Comparison of ENCODE assay signal across 10 cellular contexts in the genomic region with DNA sequence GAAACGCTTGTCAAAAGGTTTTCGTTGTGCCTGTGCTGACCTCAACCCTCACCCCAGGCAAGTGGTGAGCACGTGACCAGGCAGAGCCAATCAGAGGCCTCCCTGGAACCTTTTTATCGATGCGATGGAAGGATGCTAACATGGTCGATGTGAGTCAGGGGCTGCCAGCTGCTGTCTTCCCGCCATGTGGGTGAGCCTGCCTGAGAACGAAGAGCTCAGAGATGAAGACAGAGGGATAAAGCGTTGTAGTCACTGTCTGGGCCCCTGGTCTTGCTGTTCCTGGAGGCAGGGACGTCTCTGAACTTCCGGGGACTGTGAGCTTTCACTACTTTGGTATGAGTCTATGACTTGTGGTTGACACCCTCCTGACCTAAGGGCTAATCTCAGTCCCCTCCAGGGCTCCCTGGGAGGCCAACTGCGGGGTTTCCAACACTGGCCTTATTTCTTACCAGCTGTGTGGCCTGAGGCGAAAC. TPM values are rescaled to one million over a fixed set of nuclear protein-coding genes. Genes with fewer than 3 reads are reported as not detected.
DNase-seq lines count a peak whose midpoint lies in the region; ATAC-seq, FAIRE-seq and TF ChIP-seq lines count a peak whose summit lies in the region.
"Had no signal": no experiment of that assay in that cellular context is flagged by ENCODE, and none has a peak within 500 bp of the region (broad histone marks: within the 10 kb centered on the region; RNA-seq: fewer than 3 reads in every experiment).

No MANE protein-coding gene starts in this region.

- no peaks in the 10 kb centered on the region for H3K27me3 Mint-ChIP-seq in CD4-positive, CD25-positive, alpha-beta regulatory T cell
- H3K27me3 Mint-ChIP-seq in astrocyte (ENCODE audit: low read depth, unreplicated experiment) (no peaks in the 10 kb centered on the region), neural progenitor cell (ENCODE audit: insufficient read depth, low read depth) (peaks cover 7% of the 10 kb centered on the region)

- H3K36me3 ChIP-seq in CD4-positive, CD25-positive, alpha-beta regulatory T cell (ENCODE audit: control insufficient read depth, insufficient read depth, low read length): peaks cover 15% of the 10 kb centered on the region
- no peaks in the 10 kb centered on the region for H3K36me3 ChIP-seq in astrocyte (ENCODE audit: insufficient read depth, low read length)
- H3K36me3 ChIP-seq in neural progenitor cell: no peaks in the 10 kb centered on the region
- H3K36me3 ChIP-seq: pancreas had no signal

- peaks cover 25% of the 10 kb centered on the region for H3K4me1 ChIP-seq in CD4-positive, CD25-positive, alpha-beta regulatory T cell (ENCODE audit: control insufficient read depth, insufficient read depth, low read length, poor library complexity, severe bottlenecking)
- H3K4me1 ChIP-seq in astrocyte (ENCODE audit: insufficient read depth, low read length): peaks cover 10% of the 10 kb centered on the region
- H3K4me1 ChIP-seq in neural progenitor cell: peaks cover 4% of the 10 kb centered on the region
- H3K4me1 ChIP-seq: pancreas had no signal

- no peak overlapping the region for H3K9ac ChIP-seq in astrocyte (ENCODE audit: low read length)
- no peak overlapping the region for H3K9ac ChIP-seq in neural progenitor cell

- H3K9me3 ChIP-seq in CD4-positive, CD25-positive, alpha-beta regulatory T cell (ENCODE audit: control insufficient read depth in 2 of 2, low read length in 2 of 2): peaks cover 11% of the 10 kb centered on the region in 2 experiments
- H3K9me3 ChIP-seq in astrocyte (ENCODE audit: insufficient read depth, low read depth, low read length): peaks cover 9% of the 10 kb centered on the region
- H3K9me3 ChIP-seq in neural progenitor cell (ENCODE audit: low read depth): no peaks in the 10 kb centered on the region
- H3K9me3 ChIP-seq: pancreas had no signal

- H3K4me3 ChIP-seq in CD4-positive, CD25-positive, alpha-beta regulatory T cell (ENCODE audit: low read depth, low read length): peak overlapping the region; percentile 75
- H3K4me3 ChIP-seq in astrocyte (ENCODE audit: insufficient read depth, low read depth, low read length): no peak overlapping the region
- no peak overlapping the region for H3K4me3 ChIP-seq in neural progenitor cell
- H3K4me3 ChIP-seq: pancreas had no signal

- H3K79me2 ChIP-seq in astrocyte (ENCODE audit: insufficient read depth, low read length): peaks cover 10% of the 10 kb centered on the region
- H3K79me2 ChIP-seq in neural progenitor cell (ENCODE audit: low read depth): no peaks in the 10 kb centered on the region

- H3F3A ChIP-seq in neural progenitor cell (ENCODE audit: low read depth): peaks cover 3% of the 10 kb centered on the region

- H3K4me1 Mint-ChIP-seq in CD4-positive, CD25-positive, alpha-beta regulatory T cell: peaks cover 20 to 71% (median 40%) of the 10 kb centered on the region in 4 donors
- H3K4me1 Mint-ChIP-seq in astrocyte (ENCODE audit: low read depth, unreplicated experiment) (peaks cover 23% of the 10 kb centered on the region), neural progenitor cell (peaks cover 20% of the 10 kb centered on the region)

- ATAC-seq in CD4-positive, CD25-positive, alpha-beta regulatory T cell (ENCODE audit: low read depth in 2 of 2): peak; percentile 70 to 75
- ATAC-seq in HG02759 (IDR thresholded peaks at IDR 0.05; ENCODE audit: unreplicated experiment) (no peak), GM18858 (IDR thresholded peaks at IDR 0.05; ENCODE audit: unreplicated experiment) (no peak)

- peak overlapping the region; percentile 80 to 96 (median 91) for H3K27ac Mint-ChIP-seq in CD4-positive, CD25-positive, alpha-beta regulatory T cell
- H3K27ac Mint-ChIP-seq in astrocyte (ENCODE audit: unreplicated experiment): peak overlapping the region; percentile 63
- peak overlapping the region; percentile 10 for H3K27ac Mint-ChIP-seq in neural progenitor cell

- peak overlapping the region; percentile 20 for H3K4me2 ChIP-seq in astrocyte (ENCODE audit: low read length)
- peak overlapping the region; percentile 3 for H3K4me2 ChIP-seq in neural progenitor cell

- peak; percentile 56 to 71 (median 61) for DNase-seq in CD4-positive, CD25-positive, alpha-beta regulatory T cell
- peak in 3 of 5 experiments; percentile 42 to 69 (median 51) for DNase-seq in T-helper 2 cell
- peak; percentile 27 for DNase-seq in astrocyte (ENCODE audit: low read depth)
- peak; percentile 53 for DNase-seq in neural progenitor cell (ENCODE audit: low spot score)
- DNase-seq in germinal center (ENCODE audit: low spot score): no peak
- no peak for DNase-seq in GF-D8 (lab: John Stamatoyannopoulos, UW)

- H3K27me3 ChIP-seq in CD4-positive, CD25-positive, alpha-beta regulatory T cell (ENCODE audit: control insufficient read depth, insufficient read depth, low read length): no peaks in the 10 kb centered on the region
- H3K27me3 ChIP-seq in astrocyte (ENCODE audit: insufficient read depth, low read length) (no peaks in the 10 kb centered on the region), neural progenitor cell (no peaks in the 10 kb centered on the region)
- H3K27me3 ChIP-seq: pancreas had no signal

- H3K4me3 Mint-ChIP-seq in CD4-positive, CD25-positive, alpha-beta regulatory T cell: peak overlapping the region; percentile 81 to 88 (median 82)
- H3K4me3 Mint-ChIP-seq in astrocyte (ENCODE audit: unreplicated experiment) (no peak overlapping the region), neural progenitor cell (no peak overlapping the region)

- H2AFZ ChIP-seq in astrocyte (ENCODE audit: low read depth, low read length) (no peak overlapping the region), neural progenitor cell (replicated peaks) (peak overlapping the region; percentile 32)

- no peak for TF ChIP-seq CTCF in astrocyte (IDR thresholded peaks at IDR 0.05; ENCODE audit: insufficient read depth, low read depth, low read length)
- no peak for TF ChIP-seq CTCF in neural progenitor cell (IDR thresholded peaks at IDR 0.05)

- FAIRE-seq in astrocyte (lab: Jason Lieb, UNC): no peak
- FAIRE-seq: pancreas had no signal

- peak overlapping the region; percentile 59 for H3K27ac ChIP-seq in CD4-positive, CD25-positive, alpha-beta regulatory T cell (ENCODE audit: insufficient read depth, low read length, poor library complexity, severe bottlenecking)
- no peak overlapping the region for H3K27ac ChIP-seq in astrocyte (ENCODE audit: low read depth, low read length)
- H3K27ac ChIP-seq in neural progenitor cell: no peak overlapping the region
- H3K27ac ChIP-seq: C4-2B, pancreas had no signal

- peaks cover 20% of the 10 kb centered on the region for H3K36me3 Mint-ChIP-seq in CD4-positive, CD25-positive, alpha-beta regulatory T cell
- peaks cover 18% of the 10 kb centered on the region for H3K36me3 Mint-ChIP-seq in astrocyte (ENCODE audit: low read depth, unreplicated experiment)
- H3K36me3 Mint-ChIP-seq in neural progenitor cell: peaks cover 14% of the 10 kb centered on the region

- peaks cover 0 to 18% (median 3%) of the 10 kb centered on the region in 7 donors for H3K9me3 Mint-ChIP-seq in CD4-positive, CD25-positive, alpha-beta regulatory T cell
- H3K9me3 Mint-ChIP-seq in astrocyte (ENCODE audit: unreplicated experiment) (peaks cover 4% of the 10 kb centered on the region), neural progenitor cell (peaks cover 29% of the 10 kb centered on the region)

- peaks cover 47% of the 10 kb centered on the region for H4K20me1 ChIP-seq in astrocyte (ENCODE audit: insufficient read depth, low read length)
- H4K20me1 ChIP-seq in neural progenitor cell (ENCODE audit: low read depth): no peaks in the 10 kb centered on the region

RNA-seq across cellular contexts. Expression of gene DNMT3A, which starts 18.6 kb away (rescaled TPM):
- 81.0 TPM for total RNA-seq in CD4-positive, CD25-positive, alpha-beta regulatory T cell
- polyA plus RNA-seq in CD4-positive, CD25-positive, alpha-beta regulatory T cell: 10 to 100 TPM in 3 of 4 donors, 1 to 10 TPM in 1; 8.1 to 14.4 (median 11.9) TPM
- total RNA-seq in astrocyte (51.4 and 58.1 TPM in 2 replicates), neural progenitor cell (ENCODE audit: low replicate concordance) (46.5 and 81.1 TPM in 2 replicates)

Comparison
In these comparisons a context has a peak if more than half of its experiments do, and no peak if none do; other contexts are left out.
1. ATAC-seq: peak in CD4-positive, CD25-positive, alpha-beta regulatory T cell (2 of 2); none in HG02759 (single experiment) and GM18858 (single experiment).
2. DNase-seq: peak in CD4-positive, CD25-positive, alpha-beta regulatory T cell (3 of 3), T-helper 2 cell (3 of 5), astrocyte (single experiment) and neural progenitor cell (single experiment); none in germinal center (single experiment) and GF-D8 (single experiment).
3. H3K27ac Mint-ChIP-seq: peak in every context shown above with its lines; median percentile 91 in CD4-positive, CD25-positive, alpha-beta regulatory T cell; 63 in astrocyte; 10 in neural progenitor cell.
4. H3K4me3 Mint-ChIP-seq: peak in CD4-positive, CD25-positive, alpha-beta regulatory T cell (4 of 4); none in astrocyte (single experiment) and neural progenitor cell (single experiment).